In the genomic region with DNA sequence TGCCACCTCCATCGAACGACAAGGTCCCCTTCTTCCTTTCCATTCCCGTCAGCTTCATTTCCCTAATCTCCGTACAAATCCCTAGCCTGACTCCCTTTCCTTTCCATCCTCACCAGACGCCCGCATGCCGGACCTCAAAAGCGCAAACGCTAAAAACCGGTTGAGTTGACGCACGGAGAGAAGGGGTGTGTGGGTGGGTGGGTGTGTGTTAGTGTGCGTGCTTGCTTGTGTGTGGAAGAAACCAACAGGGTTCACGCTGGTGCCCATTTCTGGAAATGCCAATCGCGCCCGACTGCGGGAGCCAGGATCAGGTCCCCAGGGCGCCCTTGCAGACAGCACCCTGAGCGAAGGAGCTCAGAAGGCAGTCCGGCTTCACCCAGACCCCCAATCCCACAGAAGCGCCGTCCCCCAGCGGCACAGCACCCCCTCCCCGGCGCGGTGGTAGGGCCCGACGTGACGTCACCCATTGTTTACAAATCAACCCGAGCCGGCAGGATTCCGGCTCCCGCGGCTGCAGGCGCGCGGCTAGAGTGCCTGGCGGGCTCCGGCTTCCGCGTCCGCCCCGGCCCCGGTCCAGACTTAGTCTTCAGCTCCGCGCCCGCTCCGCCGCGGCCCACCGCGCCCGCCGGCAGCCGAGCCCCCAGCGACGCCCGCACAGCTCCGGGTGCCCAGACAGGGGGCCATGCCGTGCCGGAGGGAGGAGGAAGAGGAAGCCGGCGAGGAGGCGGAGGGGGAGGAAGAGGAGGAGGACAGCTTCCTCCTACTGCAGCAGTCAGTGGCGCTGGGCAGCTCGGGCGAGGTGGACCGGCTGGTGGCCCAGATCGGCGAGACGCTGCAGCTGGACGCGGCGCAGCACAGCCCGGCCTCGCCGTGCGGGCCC, we compare ENCODE assay signal across 8 cellular contexts. TPM values are rescaled to one million over a fixed set of nuclear protein-coding genes. Genes with fewer than 3 reads are reported as not detected.
DNase-seq lines count a peak whose midpoint lies in the region; ATAC-seq and FAIRE-seq lines count a peak whose summit lies in the region.

A gene with protein sequence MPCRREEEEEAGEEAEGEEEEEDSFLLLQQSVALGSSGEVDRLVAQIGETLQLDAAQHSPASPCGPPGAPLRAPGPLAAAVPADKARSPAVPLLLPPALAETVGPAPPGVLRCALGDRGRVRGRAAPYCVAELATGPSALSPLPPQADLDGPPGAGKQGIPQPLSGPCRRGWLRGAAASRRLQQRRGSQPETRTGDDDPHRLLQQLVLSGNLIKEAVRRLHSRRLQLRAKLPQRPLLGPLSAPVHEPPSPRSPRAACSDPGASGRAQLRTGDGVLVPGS (plus strand): TSS at position 500 of the 880 bp plus-strand sequence. CDS start 183 bp downstream, at position 683.

- H3K27ac Mint-ChIP-seq in activated CD8-positive, alpha-beta T cell treated with anti-CD3 and anti-CD28 coated beads, Interleukin-2, amount 10 ng/mL, durations not matched to agents 7 days and 5 days: peak within 1 kb of the TSS; percentile 99
- peak within 1 kb of the TSS; percentile 99 for H3K27ac Mint-ChIP-seq in memory B cell

- H3K4me3 Mint-ChIP-seq in activated CD8-positive, alpha-beta T cell treated with anti-CD3 and anti-CD28 coated beads, Interleukin-2, amount 10 ng/mL, durations not matched to agents 7 days and 5 days: peak within 1 kb of the TSS; percentile 82
- peak within 1 kb of the TSS; percentile 98 for H3K4me3 Mint-ChIP-seq in memory B cell

- peaks cover 26% of the 10 kb centered on the region for H3K4me1 Mint-ChIP-seq in activated CD8-positive, alpha-beta T cell treated with anti-CD3 and anti-CD28 coated beads, Interleukin-2, amount 10 ng/mL, durations not matched to agents 7 days and 5 days (ENCODE audit: low read depth)
- peaks cover 12% of the 10 kb centered on the region for H3K4me1 Mint-ChIP-seq in memory B cell

- CTCF ChIA-PET in activated CD8-positive, alpha-beta T cell treated with anti-CD3 and anti-CD28 coated beads, Interleukin-2, amount 10 ng/mL, durations not matched to agents 7 days and 5 days (lab: Charles Lee): interaction anchor here (1.1 to 2.6 kb wide), 7 partner anchors 10 to 246 kb away, joined by 3 to 24 read pairs (median 5); partner anchors contain the start of gene ARHGAP19

- H3K9me3 Mint-ChIP-seq in activated CD8-positive, alpha-beta T cell treated with anti-CD3 and anti-CD28 coated beads, Interleukin-2, amount 10 ng/mL, durations not matched to agents 7 days and 5 days (ENCODE audit: insufficient read depth): no peaks in the 10 kb centered on the region
- H3K9me3 Mint-ChIP-seq in memory B cell: no peaks in the 10 kb centered on the region

- peak; percentile 52 to 97 (median 90) for DNase-seq in C1 segment of cervical spinal cord (lab: John Stamatoyannopoulos, UW)
- peak; percentile 75 for DNase-seq in GM19239 (ENCODE audit: insufficient read length, low spot score)
- peak; percentile 85 for DNase-seq in NCI-H82 (lab: John Stamatoyannopoulos, UW)
- peak; percentile 91 for DNase-seq in activated CD8-positive, alpha-beta T cell treated with anti-CD3 and anti-CD28 coated beads, Interleukin-2, amount 10 ng/mL, durations not matched to agents 7 days and 5 days
- peak; percentile 88 for DNase-seq in effector CD4-positive, alpha-beta T cell
- peak; percentile 91 to 97 for DNase-seq in memory B cell (ENCODE audit: low spot score in 2 of 2)
- peak; percentile 63 to 82 (median 72) for DNase-seq in stimulated activated CD4-positive, alpha-beta T cell treated with anti-CD3 and anti-CD28 coated beads, TNF-alpha, amount 100 ng/mL, for 48 hours (ENCODE audit: low read depth in 3 of 3)

- H3K27me3 Mint-ChIP-seq in activated CD8-positive, alpha-beta T cell treated with anti-CD3 and anti-CD28 coated beads, Interleukin-2, amount 10 ng/mL, durations not matched to agents 7 days and 5 days (ENCODE audit: low read depth): peaks cover 3% of the 10 kb centered on the region
- no peaks in the 10 kb centered on the region for H3K27me3 Mint-ChIP-seq in memory B cell

- POLR2A ChIA-PET in activated CD8-positive, alpha-beta T cell treated with anti-CD3 and anti-CD28 coated beads, Interleukin-2, amount 10 ng/mL, durations not matched to agents 7 days and 5 days (lab: Charles Lee): interaction anchor here (0.6 to 2.3 kb wide), 6 partner anchors 9 to 81 kb away, joined by 3 to 46 read pairs (median 6); partner anchors contain the start of genes FRAT2 and RRP12

- peak; percentile 95 for FAIRE-seq in GM19239 (lab: Jason Lieb, UNC)

- H3K36me3 Mint-ChIP-seq in activated CD8-positive, alpha-beta T cell treated with anti-CD3 and anti-CD28 coated beads, Interleukin-2, amount 10 ng/mL, durations not matched to agents 7 days and 5 days (ENCODE audit: low read depth): no peaks in the 10 kb centered on the region
- no peaks in the 10 kb centered on the region for H3K36me3 Mint-ChIP-seq in memory B cell

- peak; percentile 80 for ATAC-seq in HG03442 (IDR thresholded peaks at IDR 0.05; ENCODE audit: unreplicated experiment)
- ATAC-seq in activated CD8-positive, alpha-beta T cell treated with anti-CD3 and anti-CD28 coated beads, Interleukin-2, amount 10 ng/mL, durations not matched to agents 7 days and 5 days: peak; percentile 77
- peak; percentile 69 for ATAC-seq in memory B cell (ENCODE audit: low read depth)

RNA-seq across cellular contexts. Expression of the gene that starts here (rescaled TPM):
- total RNA-seq in activated CD8-positive, alpha-beta T cell treated with anti-CD3 and anti-CD28 coated beads, Interleukin-2, amount 10 ng/mL, durations not matched to agents 7 days and 5 days: 1 to 10 TPM; 4.2 to 4.4 TPM

Comparison
In these comparisons a context has a peak if more than half of its experiments do, and no peak if none do; other contexts are left out.
1. Peak in every context shown above with its lines: DNase-seq and ATAC-seq.